In genomic region chr1:26225033-26225831, GRCh38 we compare ENCODE assay signal across 1 cellular context.
TF ChIP-seq lines count a peak whose summit lies in the region.

No MANE protein-coding gene starts in this region.

TF ChIP-seq in HepG2, 621 proteins besides CTCF, POLR2A, EP300 and RAD21 (continued from another document and continues in another):
- TF ChIP-seq ZNF616 (CRISPR knock-in tag; IDR thresholded peaks at IDR 0.05; ENCODE audit: low read depth) (0 out of 2 replicates have a peak, but pooled peaks have one; percentile 28), CCAR2 (optimal IDR thresholded peaks at IDR 0.05; ENCODE audit: low read depth, low read length) (no peak), ZNF589 (CRISPR knock-in tag; conservative IDR thresholded peaks at IDR 0.05) (0 out of 2 replicates have a peak, but pooled peaks have one; percentile 66), ZNF3 (CRISPR knock-in tag; IDR thresholded peaks at IDR 0.05) (no peak), TBX2 (CRISPR knock-in tag; IDR thresholded peaks at IDR 0.05; ENCODE audit: borderline replicate concordance) (peak; percentile 71; the same call in 1 of the 2 replicates), ZNF747 (CRISPR knock-in tag; IDR thresholded peaks at IDR 0.05; ENCODE audit: borderline replicate concordance) (0 out of 2 replicates have a peak, but pooled peaks have one; percentile 33), MXD4 (CRISPR knock-in tag; IDR thresholded peaks at IDR 0.05) (peak; percentile 31; the same call in 1 of the 2 replicates), FOXO1 (CRISPR knock-in tag; IDR thresholded peaks at IDR 0.05) (0 out of 2 replicates have a peak, but pooled peaks have one; percentile 28), ZNF792 (CRISPR knock-in tag; IDR thresholded peaks at IDR 0.05) (0 out of 2 replicates have a peak, but pooled peaks have one; percentile 26), ZXDC (CRISPR knock-in tag; IDR thresholded peaks at IDR 0.05) (peak; percentile 9; the same call in 1 of the 2 replicates), NCOA2 (CRISPR knock-in tag; IDR thresholded peaks at IDR 0.05) (peak; percentile 16; the same call in 1 of the 2 replicates), ZC3H4 (CRISPR knock-in tag; IDR thresholded peaks at IDR 0.05; ENCODE audit: borderline replicate concordance) (no peak), MAF1 (CRISPR knock-in tag; IDR thresholded peaks at IDR 0.05; ENCODE audit: borderline replicate concordance) (peak; percentile 8; the same call in 1 of the 2 replicates), ELF1 (CRISPR knock-in tag; IDR thresholded peaks at IDR 0.05) (peak; percentile 82), CHD4 (IDR thresholded peaks at IDR 0.05; ENCODE audit: borderline replicate concordance, low read length) (no peak), FOXC1 (CRISPR knock-in tag; IDR thresholded peaks at IDR 0.05; ENCODE audit: borderline replicate concordance) (0 out of 2 replicates have a peak, but pooled peaks have one; percentile 19), KMT2B (CRISPR knock-in tag; IDR thresholded peaks at IDR 0.05) (peak; percentile 63; the same call in 1 of the 2 replicates), RERE (CRISPR knock-in tag; IDR thresholded peaks at IDR 0.05; ENCODE audit: low read depth) (no peak), TBX3 (IDR thresholded peaks at IDR 0.05; ENCODE audit: borderline replicate concordance) (no peak), ZNF770 (CRISPR knock-in tag; IDR thresholded peaks at IDR 0.05) (peak; percentile 42; the same call in 1 of the 2 replicates), SALL2 (CRISPR knock-in tag; IDR thresholded peaks at IDR 0.05) (peak; percentile 83; the same call in 1 of the 2 replicates), ZNF431 (CRISPR knock-in tag; IDR thresholded peaks at IDR 0.05; ENCODE audit: borderline replicate concordance, low read depth) (0 out of 2 replicates have a peak, but pooled peaks have one; percentile 18), TOPORS (CRISPR knock-in tag; IDR thresholded peaks at IDR 0.05) (peak; percentile 29; the same call in 1 of the 2 replicates), SNAPC2 (CRISPR knock-in tag; IDR thresholded peaks at IDR 0.05) (no peak; the same call in 1 of the 2 replicates), FOXA1 (IDR thresholded peaks at IDR 0.05) (no peak), FOXA1 (CRISPR knock-in tag; IDR thresholded peaks at IDR 0.05) (peak; percentile 33; the same call in 1 of the 2 replicates), NFKBIZ (CRISPR knock-in tag; IDR thresholded peaks at IDR 0.05) (no peak), ZFP82 (CRISPR knock-in tag; IDR thresholded peaks at IDR 0.05; ENCODE audit: borderline replicate concordance) (no peak), EHMT2 (IDR thresholded peaks at IDR 0.05; ENCODE audit: borderline replicate concordance, low read depth, low read length) (no peak), TGIF2 (CRISPR knock-in tag; IDR thresholded peaks at IDR 0.05) (no peak), KDM6A (CRISPR knock-in tag; IDR thresholded peaks at IDR 0.05; ENCODE audit: low read depth) (0 out of 2 replicates have a peak, but pooled peaks have one; percentile 29), ZNF768 (CRISPR knock-in tag; IDR thresholded peaks at IDR 0.05) (no peak), ZNF512B (CRISPR knock-in tag; IDR thresholded peaks at IDR 0.05; ENCODE audit: borderline replicate concordance) (peak; percentile 36; the same call in 1 of the 2 replicates), BCL6 (CRISPR knock-in tag; IDR thresholded peaks at IDR 0.05) (peak; percentile 69), GFI1 (CRISPR knock-in tag; IDR thresholded peaks at IDR 0.05; ENCODE audit: borderline replicate concordance) (no peak; the same call in 1 of the 2 replicates), DMAP1 (CRISPR knock-in tag; IDR thresholded peaks at IDR 0.05) (peak; percentile 85), NFYB (CRISPR knock-in tag; IDR thresholded peaks at IDR 0.05) (peak; percentile 20; the same call in 1 of the 2 replicates), SNAPC4 (CRISPR knock-in tag; IDR thresholded peaks at IDR 0.05) (no peak), ZNF512 (CRISPR knock-in tag; IDR thresholded peaks at IDR 0.05) (no peak), ZNF224 (CRISPR knock-in tag; IDR thresholded peaks at IDR 0.05) (peak; percentile 83), GABPA (IDR thresholded peaks at IDR 0.05; ENCODE audit: low read depth, low read length) (no peak), GABPA (CRISPR knock-in tag; IDR thresholded peaks at IDR 0.05; ENCODE audit: low read depth) (peak; percentile 27; the same call in 1 of the 2 replicates)
